Comparison of ENCODE assay signal across 13 cellular contexts in genomic region chr1:248306103-248306502, GRCh38. TPM values are rescaled to one million over a fixed set of nuclear protein-coding genes. Genes with fewer than 3 reads are reported as not detected.
"Had no signal": no experiment of that assay in that cellular context is flagged by ENCODE, and none has a peak within 500 bp of the region (broad histone marks: within the 10 kb centered on the region; RNA-seq: fewer than 3 reads in every experiment).

No MANE protein-coding gene starts in this region.

- H3K27ac ChIP-seq: GM23248, HL-60, KMS-11 had no signal

- H3K36me3 Mint-ChIP-seq: IgD-negative memory B cell had no signal

- H3K27ac Mint-ChIP-seq: HFFc6 had no signal

- ATAC-seq: HCT116, HepG2 had no signal

- H3K4me3 ChIP-seq: GM23248, HAP-1 had no signal

- H3K9me3 ChIP-seq: HAP-1 had no signal

- H3K4me1 Mint-ChIP-seq: IgD-negative memory B cell had no signal

- H3K36me3 ChIP-seq: HAP-1 had no signal

- DNase-seq: GM23248, GOT3, H7, HFFc6, KBM-7 had no signal

- H3K4me1 ChIP-seq: HAP-1 had no signal

- H3K4me3 Mint-ChIP-seq: HFFc6 had no signal

RNA-seq across cellular contexts. Expression of gene OR2T12, which starts 2.9 kb away (rescaled TPM):
- total RNA-seq: GM23248, H4, H7, HepG2, HFFc6, HT1080 had no signal
- polyA plus RNA-seq: GM23248, HepG2, IgD-negative memory B cell had no signal

RNA-seq across cellular contexts. Expression of gene OR2M7, which starts 18.3 kb away (rescaled TPM):
- total RNA-seq: GM23248, H4, H7, HepG2, HFFc6, HT1080 had no signal
- polyA plus RNA-seq: GM23248, HepG2, IgD-negative memory B cell had no signal

RNA-seq across cellular contexts. Expression of gene OR2T33, which starts 28.3 kb away (rescaled TPM):
- total RNA-seq: GM23248, H7, HepG2 had no signal
- polyA plus RNA-seq: GM23248, HepG2, IgD-negative memory B cell had no signal

RNA-seq across cellular contexts. Expression of gene OR14C36, which starts 42.5 kb away (rescaled TPM):
- total RNA-seq: GM23248, H4, H7, HepG2, HFFc6, HT1080 had no signal
- polyA plus RNA-seq: GM23248, HepG2, IgD-negative memory B cell had no signal

RNA-seq across cellular contexts. Expression of gene OR2T4, which starts 55.4 kb away (rescaled TPM):
- total RNA-seq: GM23248, H4, H7, HepG2, HFFc6, HT1080 had no signal
- polyA plus RNA-seq: GM23248, HepG2, IgD-negative memory B cell had no signal
